In the genomic region with DNA sequence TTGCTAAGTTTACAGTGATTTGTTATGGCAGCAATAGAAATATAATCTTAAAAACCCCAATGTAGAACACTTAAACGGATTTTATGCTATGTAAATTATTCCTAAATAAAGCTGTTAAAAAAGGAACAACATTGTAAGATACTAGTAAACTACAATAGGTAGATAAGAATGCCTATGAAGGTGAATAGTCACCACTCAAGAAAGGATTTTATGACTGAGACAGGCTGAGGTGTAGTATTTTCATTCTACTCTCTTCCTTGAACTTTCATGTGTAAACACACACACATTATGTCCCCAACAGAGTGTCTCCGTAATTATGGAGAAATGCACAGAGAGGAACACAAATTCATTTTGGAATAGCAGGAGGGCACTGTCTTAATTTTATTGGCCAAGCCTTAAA, we compare ENCODE assay signal across 35 cellular contexts.
"Had no signal": no experiment of that assay in that cellular context is flagged by ENCODE, and none has a peak within 500 bp of the region (broad histone marks: within the 10 kb centered on the region; RNA-seq: fewer than 3 reads in every experiment).

No MANE protein-coding gene starts in this region.

- H3K27ac ChIP-seq: KMS-11 had no signal

- H3K27me3 ChIP-seq: MG63 had no signal

- H3K36me3 ChIP-seq: MG63 had no signal

- DNase-seq: Karpas-422, Kasumi-1, KBM-7, KG1, MG63, MM.1S, MV-4-11, NCI-H1048, NCI-H1092, NCI-H1092 treated with DMSO at 0.1 percent for 48 hours, NCI-H1105, NCI-H1105 treated with DMSO at 0.1 percent for 48 hours, NCI-H1417, NCI-H1417 treated with DMSO at 0.1 percent for 48 hours, NCI-H1436, NCI-H1436 treated with DMSO at 0.1 percent for 48 hours, NCI-H146, NCI-H1694, NCI-H1694 treated with DMSO at 0.1 percent for 48 hours, NCI-H187, NCI-H187 treated with DMSO at 0.1 percent for 48 hours, NCI-H1930, NCI-H2029, NCI-H2029 treated with DMSO at 0.1 percent for 48 hours, NCI-H2081, NCI-H2081 treated with DMSO at 0.1 percent for 48 hours, NCI-H2107, NCI-H2171, NCI-H2171 treated with DMSO at 0.1 percent for 48 hours, NCI-H2227 treated with DMSO at 0.1 percent for 48 hours, NCI-H226, NCI-H345, NCI-H446, NCI-H446 treated with DMSO at 0.1 percent for 48 hours had no signal

- H3K9me3 ChIP-seq: MG63 had no signal

- H3K4me3 ChIP-seq: MG63 had no signal
